ENCODE assay signal across 8 cellular contexts in the genomic region with DNA sequence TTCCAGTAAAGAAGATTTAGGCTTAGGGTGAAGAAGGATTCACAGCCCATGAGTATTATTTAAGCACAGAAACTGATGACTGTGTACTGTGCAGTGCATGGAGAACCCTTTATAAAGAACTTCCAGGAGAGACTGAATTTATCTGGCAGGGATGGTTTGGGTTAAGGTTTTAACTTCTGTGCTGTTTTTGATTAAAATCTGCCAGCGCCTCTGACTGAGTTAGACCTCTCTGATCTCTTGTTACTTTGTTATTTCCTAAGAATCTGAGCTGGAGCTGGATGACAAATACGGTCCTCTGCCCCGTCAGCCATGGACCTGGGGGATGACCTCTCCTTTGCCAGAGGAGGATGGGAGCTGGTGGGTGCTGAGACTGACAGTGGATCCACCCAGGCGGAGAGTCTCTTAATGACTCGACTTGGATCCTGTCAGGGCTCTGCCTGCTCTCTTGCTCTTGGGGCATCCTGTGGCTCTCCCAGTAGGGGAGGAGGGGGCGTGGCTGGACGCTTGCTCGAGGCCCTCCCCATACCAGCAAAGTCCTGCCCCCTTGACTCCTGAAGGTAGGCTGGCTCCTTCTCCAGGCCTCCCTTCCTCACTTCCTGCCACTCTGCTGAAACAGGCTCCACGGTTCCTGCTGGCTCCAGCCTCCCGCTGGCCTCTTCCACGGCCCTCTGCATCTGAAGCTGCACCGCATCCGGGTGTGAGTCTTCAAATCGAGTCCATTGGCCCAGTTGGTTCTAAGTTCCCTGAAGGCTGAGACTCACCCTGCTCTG. TPM values are rescaled to one million over a fixed set of nuclear protein-coding genes. Genes with fewer than 3 reads are reported as not detected.
DNase-seq lines count a peak whose midpoint lies in the region; ATAC-seq and TF ChIP-seq lines count a peak whose summit lies in the region.

No MANE protein-coding gene starts in this region.

- H3K36me3 Mint-ChIP-seq in type B pancreatic cell: no peaks in the 10 kb centered on the region
- no peaks in the 10 kb centered on the region for H3K36me3 Mint-ChIP-seq in activated T-cell treated with anti-CD3 and anti-CD28 coated beads, Interleukin-2, amount 50 U/mL, for 72 hours (ENCODE audit: insufficient read depth in 2 of 2)

- peak; percentile 15 for DNase-seq in SIG-M5 treated with dmso at 0.1 percent for 504 hours (lab: John Stamatoyannopoulos, UW; ENCODE audit: unreplicated experiment)
- DNase-seq in SIG-M5 (lab: John Stamatoyannopoulos, UW): no peak
- DNase-seq in astrocyte of the spinal cord (ENCODE audit: low read depth, low spot score): peak; percentile 90
- DNase-seq in iris pigment epithelial cell (ENCODE audit: low read depth): peak; percentile 83
- peak; percentile 74 for DNase-seq in type B pancreatic cell (ENCODE audit: extremely low spot score, unreplicated experiment)
- DNase-seq in effector CD4-positive, alpha-beta T cell: no peak
- DNase-seq in activated T-cell treated with anti-CD3 and anti-CD28 coated beads, Interleukin-2, amount 50 U/mL, for 72 hours: no peak
- DNase-seq in SHP77 (lab: John Stamatoyannopoulos, UW): no peak

- H3K4me3 Mint-ChIP-seq in type B pancreatic cell: peak overlapping the region; percentile 71
- H3K4me3 Mint-ChIP-seq in activated T-cell treated with anti-CD3 and anti-CD28 coated beads, Interleukin-2, amount 50 U/mL, for 72 hours: no peak overlapping the region

- in situ Hi-C loops in astrocyte of the spinal cord (cut with HindIII; ENCODE audit: low sequenced_read_pairs): no loop called here

- no peak for TF ChIP-seq CTCF in astrocyte of the spinal cord (IDR thresholded peaks at IDR 0.05; ENCODE audit: low read depth, low read length)
- no peak for TF ChIP-seq CTCF in type B pancreatic cell (conservative IDR thresholded peaks at IDR 0.05)

- H3K27ac Mint-ChIP-seq in type B pancreatic cell: peak overlapping the region; percentile 26
- H3K27ac Mint-ChIP-seq in activated T-cell treated with anti-CD3 and anti-CD28 coated beads, Interleukin-2, amount 50 U/mL, for 72 hours: no peak overlapping the region

- no peaks in the 10 kb centered on the region for H3K9me3 Mint-ChIP-seq in type B pancreatic cell
- no peaks in the 10 kb centered on the region for H3K9me3 Mint-ChIP-seq in activated T-cell treated with anti-CD3 and anti-CD28 coated beads, Interleukin-2, amount 50 U/mL, for 72 hours

- no peaks in the 10 kb centered on the region for H3K27me3 Mint-ChIP-seq in type B pancreatic cell
- H3K27me3 Mint-ChIP-seq in activated T-cell treated with anti-CD3 and anti-CD28 coated beads, Interleukin-2, amount 50 U/mL, for 72 hours (ENCODE audit: low read depth): no peaks in the 10 kb centered on the region

- no peak overlapping the region for H3K4me3 ChIP-seq in astrocyte of the spinal cord (ENCODE audit: low read depth, low read length)

- no peak for ATAC-seq in activated T-cell treated with anti-CD3 and anti-CD28 coated beads, Interleukin-2, amount 50 U/mL, for 72 hours (replicated peaks in 1 of 2)

- peaks cover 30% of the 10 kb centered on the region for H3K4me1 Mint-ChIP-seq in type B pancreatic cell (ENCODE audit: unreplicated experiment)
- peaks cover 10% of the 10 kb centered on the region for H3K4me1 Mint-ChIP-seq in activated T-cell treated with anti-CD3 and anti-CD28 coated beads, Interleukin-2, amount 50 U/mL, for 72 hours (ENCODE audit: low read depth)

RNA-seq across cellular contexts. Expression of a gene that starts 24.8 kb away (rescaled TPM):
- total RNA-seq in type B pancreatic cell (ENCODE audit: low replicate concordance): 10.4 and 11.2 TPM in 2 replicates
- total RNA-seq in activated T-cell treated with anti-CD3 and anti-CD28 coated beads, Interleukin-2, amount 50 U/mL, for 72 hours: 10 to 100 TPM; 71.8 to 78.0 TPM

Comparison
In these comparisons a context has a peak if more than half of its experiments do, and no peak if none do; other contexts are left out.
1. DNase-seq: peak in SIG-M5 treated with dmso at 0.1 percent for 504 hours (single experiment), astrocyte of the spinal cord (single experiment), iris pigment epithelial cell (single experiment) and type B pancreatic cell (single experiment); none in SIG-M5 (single experiment), effector CD4-positive, alpha-beta T cell (single experiment), activated T-cell treated with anti-CD3 and anti-CD28 coated beads, Interleukin-2, amount 50 U/mL, for 72 hours (0 of 2) and SHP77 (0 of 2).